In the genomic region with DNA sequence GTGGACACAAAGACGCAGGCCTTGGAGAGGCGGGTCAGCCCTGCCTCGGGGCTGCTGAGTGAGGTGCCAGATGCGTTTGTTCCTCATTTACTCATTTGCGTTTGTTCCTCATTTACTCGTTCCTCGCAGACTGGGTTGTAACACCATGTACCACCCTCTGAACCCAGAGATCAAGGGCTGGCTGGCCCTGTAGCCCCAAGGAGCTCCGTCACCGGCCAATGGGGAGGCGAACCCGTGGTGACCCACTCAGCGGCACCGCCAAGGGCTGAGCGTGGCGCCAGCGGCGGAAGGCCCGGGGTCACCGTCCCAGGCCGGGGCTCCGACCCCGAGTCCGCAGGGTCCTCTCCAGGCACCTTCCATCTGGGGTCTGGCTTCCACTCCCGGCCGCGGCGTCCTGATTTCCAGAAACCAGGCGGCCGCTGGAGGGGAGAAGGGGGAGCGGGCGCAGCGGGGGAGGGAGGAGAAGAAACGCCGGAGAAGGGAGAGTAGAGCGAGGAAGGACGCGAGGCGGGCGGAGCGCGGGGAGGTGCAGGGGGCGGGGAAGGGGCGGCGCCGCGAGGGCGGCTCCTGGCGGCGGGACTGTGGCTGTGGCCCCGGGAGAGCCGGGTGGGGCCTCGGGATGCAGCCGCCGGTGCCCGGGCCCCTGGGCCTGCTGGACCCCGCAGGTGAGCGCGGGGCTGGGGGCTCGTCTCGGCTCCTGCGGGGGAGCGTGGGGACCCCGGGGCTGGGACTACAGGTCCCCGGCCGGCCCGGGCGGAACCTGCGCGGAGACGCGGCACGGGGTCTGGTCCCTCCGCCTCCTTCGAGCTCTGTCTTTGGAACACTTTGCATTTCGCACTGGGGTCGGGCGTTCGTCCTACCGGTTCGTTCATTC, we compare ENCODE assay signal across 8 cellular contexts. TPM values are rescaled to one million over a fixed set of nuclear protein-coding genes. Genes with fewer than 3 reads are reported as not detected.
A peak's percentile ranks its signal among the peaks of the same experiment; 100 is the strongest.
DNase-seq lines count a peak whose midpoint lies in the region; ATAC-seq and TF ChIP-seq lines count a peak whose summit lies in the region.

TMEM255B (plus strand) TSS at position 576 of the 874 bp plus-strand sequence; CDS start at position 620, 44 bp downstream.

- CTCF ChIA-PET in PC-9 (lab: Charles Lee) = no interaction called here

- intact Hi-C loops in PC-9 (cut with micrococcal nuclease; ENCODE audit: unreplicated experiment) (no loop called here), esophagus muscularis mucosa (cut with DNase I) (no loop called here)

- DNase-seq in AG08396 (ENCODE audit: low spot score) (peak; percentile 98), PC-9 (peak in 1 of 2 experiments; percentile 64), esophagus muscularis mucosa (ENCODE audit: extremely low spot score) (peak; percentile 96)
- DNase-seq in activated T-cell treated with anti-CD3 and anti-CD28 coated beads, Interleukin-2, amount 50 U/mL, for 72 hours = peak; percentile 75 to 77
- DNase-seq in stimulated activated CD8-positive, alpha-beta memory T cell treated with anti-CD3 and anti-CD28 coated beads, Interleukin-7, amount 100 ng/mL, for 1 hour (ENCODE audit: low read depth in 2 of 2) = peak; percentile 41 to 56

- peaks cover 64% of the 10 kb centered on the region for H3K27me3 Mint-ChIP-seq in activated T-cell treated with anti-CD3 and anti-CD28 coated beads, Interleukin-2, amount 50 U/mL, for 72 hours (ENCODE audit: low read depth)

- H3K4me1 Mint-ChIP-seq in activated T-cell treated with anti-CD3 and anti-CD28 coated beads, Interleukin-2, amount 50 U/mL, for 72 hours (ENCODE audit: low read depth) = peaks cover 21% of the 10 kb centered on the region

- H3K9me3 ChIP-seq in PC-9 (ENCODE audit: insufficient read depth, low read depth) (no peaks in the 10 kb centered on the region), esophagus muscularis mucosa (no peaks in the 10 kb centered on the region), muscle layer of duodenum (ENCODE audit: control insufficient read depth in 1 of 2, low read length in 2 of 2) (no peaks in the 10 kb centered on the region)

- H3F3A ChIP-seq in PC-9 (ENCODE audit: insufficient read depth, low read depth) = peaks cover 29% of the 10 kb centered on the region

- H3K4me3 Mint-ChIP-seq in activated T-cell treated with anti-CD3 and anti-CD28 coated beads, Interleukin-2, amount 50 U/mL, for 72 hours = peak within 1 kb of the TSS; percentile 82 to 85

- H3K27ac ChIP-seq in PC-9 = no peak within 1 kb of the TSS
- peak within 1 kb of the TSS; percentile 76 to 87 (median 80) for H3K27ac ChIP-seq in esophagus muscularis mucosa (replicated peaks in 1 of 4)
- H3K27ac ChIP-seq in muscle layer of duodenum (ENCODE audit: low read length) = no peak within 1 kb of the TSS

- H4K20me1 ChIP-seq in PC-9 (ENCODE audit: insufficient read depth) = no peaks in the 10 kb centered on the region

- H3K27me3 ChIP-seq in PC-9 (ENCODE audit: insufficient read depth, low read depth) (peaks cover 75% of the 10 kb centered on the region), esophagus muscularis mucosa (no peaks in the 10 kb centered on the region), muscle layer of duodenum (ENCODE audit: low read depth, low read length) (peaks cover 7% of the 10 kb centered on the region)

- H2AFZ ChIP-seq in PC-9 = 0 out of 2 replicates have a peak within 1 kb of the TSS, but pooled peaks have one; percentile 52

- peaks cover 0 to 4% of the 10 kb centered on the region in 2 donors for H3K36me3 Mint-ChIP-seq in activated T-cell treated with anti-CD3 and anti-CD28 coated beads, Interleukin-2, amount 50 U/mL, for 72 hours (ENCODE audit: insufficient read depth in 2 of 2)

- no peaks in the 10 kb centered on the region for H3K9me2 ChIP-seq in PC-9 (ENCODE audit: insufficient read depth)

- H3K36me3 ChIP-seq in PC-9 (ENCODE audit: low read depth) (no peaks in the 10 kb centered on the region), esophagus muscularis mucosa (no peaks in the 10 kb centered on the region), muscle layer of duodenum (ENCODE audit: control insufficient read depth in 1 of 2, insufficient read depth in 2 of 2, low read length in 2 of 2) (no peaks in the 10 kb centered on the region)

- peak within 1 kb of the TSS; percentile 44; the same call in 1 of the 2 replicates for H3K4me3 ChIP-seq in PC-9
- peak within 1 kb of the TSS; percentile 71 to 82 (median 76) for H3K4me3 ChIP-seq in esophagus muscularis mucosa
- H3K4me3 ChIP-seq in muscle layer of duodenum (ENCODE audit: low read depth in 1 of 2, low read length in 2 of 2) = peak within 1 kb of the TSS; percentile 73 to 84

- peaks cover 0 to 2% of the 10 kb centered on the region in 2 donors for H3K9me3 Mint-ChIP-seq in activated T-cell treated with anti-CD3 and anti-CD28 coated beads, Interleukin-2, amount 50 U/mL, for 72 hours

- POLR2A ChIA-PET in PC-9 (lab: Charles Lee; ENCODE audit: unreplicated experiment) = no interaction called here

- 5% methylated on average over 27 of the region's 80 CpGs for WGBS in esophagus muscularis mucosa

- TF ChIP-seq CTCF in PC-9 (conservative IDR thresholded peaks at IDR 0.05) (no peak), esophagus muscularis mucosa (IDR thresholded peaks at IDR 0.05) (peak; percentile 37 to 57 (median 48))

- BruUV-seq in PC-9 (replicated peaks; lab: Mats Ljungman, UMichigan) = TSS peak; percentile 70

- no peak for TF ChIP-seq EP300 in esophagus muscularis mucosa (IDR thresholded peaks at IDR 0.05)

- no peak within 1 kb of the TSS for H3K27ac Mint-ChIP-seq in activated T-cell treated with anti-CD3 and anti-CD28 coated beads, Interleukin-2, amount 50 U/mL, for 72 hours

- peak; percentile 78 for ATAC-seq in GM19324 (IDR thresholded peaks at IDR 0.05; ENCODE audit: low FRiP score, unreplicated experiment)
- peak; percentile 82 for ATAC-seq in HG03571 (IDR thresholded peaks at IDR 0.05; ENCODE audit: unreplicated experiment)
- ATAC-seq in activated T-cell treated with anti-CD3 and anti-CD28 coated beads, Interleukin-2, amount 50 U/mL, for 72 hours (replicated peaks in 1 of 2) = peak; percentile 97

- H3K4me1 ChIP-seq in PC-9 (replicated peaks; ENCODE audit: insufficient read depth) (peaks cover 13% of the 10 kb centered on the region), esophagus muscularis mucosa (peaks cover 4 to 23% (median 21%) of the 10 kb centered on the region in 4 donors), muscle layer of duodenum (ENCODE audit: control insufficient read depth in 1 of 2, insufficient read depth in 2 of 2, low read length in 2 of 2) (peaks cover 4 to 9% of the 10 kb centered on the region in 2 donors)

- no peaks in the 10 kb centered on the region for H3K79me2 ChIP-seq in PC-9 (ENCODE audit: low read depth)

- H3K4me2 ChIP-seq in PC-9 = peak within 1 kb of the TSS; percentile 67

- TF ChIP-seq POLR2A in esophagus muscularis mucosa (IDR thresholded peaks at IDR 0.05; ENCODE audit: low read depth) = no peak

RNA-seq across cellular contexts. Expression of gene TMEM255B, which starts in this region (rescaled TPM):
- 0.53 and 0.61 TPM in 2 replicates for total RNA-seq in PC-9 (2021)
- 1 to 10 TPM; 1.2 TPM for total RNA-seq in activated T-cell treated with anti-CD3 and anti-CD28 coated beads, Interleukin-2, amount 50 U/mL, for 72 hours
- total RNA-seq in esophagus muscularis mucosa = 10 to 100 TPM in 3 of 4 donors, 1 to 10 TPM in 1; 4.1 to 12.3 (median 10.7) TPM

Comparison
In these comparisons a context has a peak if more than half of its experiments do, and no peak if none do; other contexts are left out.
1. H3K27ac ChIP-seq: peak in esophagus muscularis mucosa (4 of 4); none in PC-9 (single experiment) and muscle layer of duodenum (single experiment).
2. Peak in every context shown above with its lines, with median percentiles within 50 percentile points of each other: ATAC-seq and H3K4me3 ChIP-seq.